In the genomic region with DNA sequence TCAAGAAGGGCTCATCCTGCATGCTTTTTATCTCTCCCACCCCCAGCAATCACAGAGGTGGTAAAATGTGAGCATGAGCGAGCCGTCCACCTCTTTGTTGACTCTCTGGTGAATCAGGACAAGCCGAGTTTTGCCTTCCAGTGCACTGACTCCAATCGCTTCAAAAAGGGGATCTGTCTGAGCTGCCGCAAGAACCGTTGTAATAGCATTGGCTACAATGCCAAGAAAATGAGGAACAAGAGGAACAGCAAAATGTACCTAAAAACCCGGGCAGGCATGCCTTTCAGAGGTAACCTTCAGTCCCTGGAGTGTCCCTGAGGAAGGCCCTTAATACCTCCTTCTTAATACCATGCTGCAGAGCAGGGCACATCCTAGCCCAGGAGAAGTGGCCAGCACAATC, we compare ENCODE assay signal across 19 cellular contexts.
"Had no signal": no experiment of that assay in that cellular context is flagged by ENCODE, and none has a peak within 500 bp of the region (broad histone marks: within the 10 kb centered on the region; RNA-seq: fewer than 3 reads in every experiment).

No MANE protein-coding gene starts in this region.

- H3K9me3 ChIP-seq: heart right ventricle, lower lobe of right lung had no signal

- DNase-seq: activated CD4-positive, alpha-beta memory T cell treated with anti-CD3 and anti-CD28 coated beads for 36 hours; activated CD4-positive, alpha-beta T cell treated with anti-CD3 and anti-CD28 coated beads for 36 hours; activated naive CD4-positive, alpha-beta T cell treated with anti-CD3 and anti-CD28 coated beads, Interleukin-2, amount 50 U/mL, for 16 hours; activated T-cell treated with anti-CD3 and anti-CD28 coated beads, Interleukin-2, amount 50 U/mL, for 24 hours; dorsolateral prefrontal cortex; endodermal cell; heart right ventricle; left cardiac atrium; lower lobe of right lung; right cardiac atrium; stimulated activated CD4-positive, alpha-beta T cell treated with anti-CD3 and anti-CD28 coated beads, Interleukin-15, amount 100 ng/mL, for 24 hours; stimulated activated CD4-positive, alpha-beta T cell treated with anti-CD3 and anti-CD28 coated beads, Interleukin-4, amount 100 ng/mL, for 24 hours; stimulated activated naive CD8-positive, alpha-beta T cell treated with anti-CD3 and anti-CD28 coated beads, Interleukin-15, Interleukin-2, amounts not matched to agents 100 U/mL and 50 U/mL, for 24 hours; trophoblast cell had no signal

- H3K27me3 ChIP-seq: cardiac muscle cell had no signal

- FAIRE-seq: frontal cortex had no signal

- H3K4me3 Mint-ChIP-seq: activated CD4-positive, alpha-beta memory T cell treated with anti-CD3 and anti-CD28 coated beads for 36 hours; activated CD4-positive, alpha-beta T cell treated with anti-CD3 and anti-CD28 coated beads for 36 hours; activated T-cell treated with anti-CD3 and anti-CD28 coated beads, Interleukin-2, amount 50 U/mL, for 24 hours; endodermal cell; mesothelial cell of epicardium had no signal

- H3K36me3 Mint-ChIP-seq: activated CD4-positive, alpha-beta memory T cell treated with anti-CD3 and anti-CD28 coated beads for 36 hours had no signal

- H3K9me3 Mint-ChIP-seq: activated CD4-positive, alpha-beta memory T cell treated with anti-CD3 and anti-CD28 coated beads for 36 hours; activated T-cell treated with anti-CD3 and anti-CD28 coated beads, Interleukin-2, amount 50 U/mL, for 24 hours; mesothelial cell of epicardium had no signal

- H3K4me1 ChIP-seq: heart right ventricle, lower lobe of right lung had no signal

- H3K4me1 Mint-ChIP-seq: activated CD4-positive, alpha-beta T cell treated with anti-CD3 and anti-CD28 coated beads for 36 hours; mesothelial cell of epicardium had no signal

- H3K27ac ChIP-seq: cardiac muscle cell, dorsolateral prefrontal cortex, heart right ventricle, lower lobe of right lung, skin epidermis had no signal

- H3K27ac Mint-ChIP-seq: activated CD4-positive, alpha-beta memory T cell treated with anti-CD3 and anti-CD28 coated beads for 36 hours; activated CD4-positive, alpha-beta T cell treated with anti-CD3 and anti-CD28 coated beads for 36 hours; activated T-cell treated with anti-CD3 and anti-CD28 coated beads, Interleukin-2, amount 50 U/mL, for 24 hours; endodermal cell; mesothelial cell of epicardium had no signal

- H3K4me3 ChIP-seq: cardiac muscle cell, dorsolateral prefrontal cortex, heart right ventricle, lower lobe of right lung, skin epidermis had no signal

- H3K27me3 Mint-ChIP-seq: progenitor cell of endocrine pancreas had no signal

- H3K36me3 ChIP-seq: cardiac muscle cell, heart right ventricle, lower lobe of right lung had no signal

- ATAC-seq: activated CD4-positive, alpha-beta T cell treated with anti-CD3 and anti-CD28 coated beads for 36 hours; heart right ventricle; left cardiac atrium; lower lobe of right lung; right cardiac atrium; stimulated activated naive CD8-positive, alpha-beta T cell treated with anti-CD3 and anti-CD28 coated beads, Interleukin-15, Interleukin-2, amounts not matched to agents 100 U/mL and 50 U/mL, for 24 hours had no signal
